ENCODE assay signal across 8 cellular contexts in genomic region chr4:2009651-2010233, GRCh38. TPM values are rescaled to one million over a fixed set of nuclear protein-coding genes. Genes with fewer than 3 reads are reported as not detected.
DNase-seq lines count a peak whose midpoint lies in the region; ATAC-seq, FAIRE-seq and TF ChIP-seq lines count a peak whose summit lies in the region.

No MANE protein-coding gene starts in this region.

- peak overlapping the region; percentile 91 to 97 (median 94) for H3K27ac ChIP-seq in Peyer's patch
- H3K27ac ChIP-seq in tibial artery, result peak overlapping the region; percentile 96 to 97

- H3K4me3 Mint-ChIP-seq in neural crest cell, result peak overlapping the region; percentile 82

- peak; percentile 7 for DNase-seq in GM12864 (ENCODE audit: low read depth)
- peak; percentile 59 for DNase-seq in HTR-8/SVneo (ENCODE audit: insufficient read length, low spot score)
- DNase-seq in Peyer's patch, result peak; percentile 48 to 82 (median 80)
- peak; percentile 50 for DNase-seq in activated gamma-delta T cell treated with Interleukin-2 at 50 U/mL for 16 hours
- DNase-seq in foreskin fibroblast, result peak; percentile 62 to 86
- DNase-seq in neural crest cell (ENCODE audit: low read depth, low spot score), result peak; percentile 64
- peak; percentile 47 to 69 for DNase-seq in tibial artery

- H3K9me3 Mint-ChIP-seq in neural crest cell, result no peaks in the 10 kb centered on the region

- H3K4me1 ChIP-seq in Peyer's patch (peaks cover 0 to 14% (median 7%) of the 10 kb centered on the region in 4 donors), tibial artery (peaks cover 0 to 35% (median 18%) of the 10 kb centered on the region in 4 donors)

- intact Hi-C loops in tibial artery (cut with DNase I; ENCODE audit: low total_unique reads), result loop anchor here (10.0 kb wide), 2 partner anchors 135 to 255 kb away; partner anchors contain the start of genes MXD4 and NSD2

- peak overlapping the region; percentile 79 for H3K4me3 ChIP-seq in GM12864 (ENCODE audit: low read depth, low read length)
- H3K4me3 ChIP-seq in Peyer's patch, result peak overlapping the region; percentile 64 to 94 (median 92)
- H3K4me3 ChIP-seq in foreskin fibroblast (ENCODE audit: low read depth in 1 of 2, low read length in 2 of 2), result peak overlapping the region; percentile 85 to 92
- peak overlapping the region; percentile 87 to 89 for H3K4me3 ChIP-seq in tibial artery

- H3K27ac Mint-ChIP-seq in neural crest cell (ENCODE audit: unreplicated experiment), result peak overlapping the region; percentile 39

- TF ChIP-seq CTCF in GM12864 (IDR thresholded peaks at IDR 0.05; ENCODE audit: low read depth, low read length, missing control alignments) (no peak), Peyer's patch (IDR thresholded peaks at IDR 0.05) (peak in 4 of 6 experiments; percentile 13 to 59 (median 56)), foreskin fibroblast (IDR thresholded peaks at IDR 0.05; ENCODE audit: low read depth, low read length) (no peak), neural crest cell (conservative IDR thresholded peaks at IDR 0.05) (peak; percentile 58), tibial artery (IDR thresholded peaks at IDR 0.05) (peak in 1 of 2 experiments; percentile 10)

- FAIRE-seq in HTR-8/SVneo (lab: Jason Lieb, UNC), result no peak

- H3K36me3 Mint-ChIP-seq in neural crest cell (ENCODE audit: low read depth), result peaks cover 4% of the 10 kb centered on the region

- no peak for ATAC-seq in GM21360 (IDR thresholded peaks at IDR 0.05; ENCODE audit: unreplicated experiment)

- H3K9me3 ChIP-seq in Peyer's patch (no peaks in the 10 kb centered on the region), tibial artery (no peaks in the 10 kb centered on the region)

- H3K27me3 Mint-ChIP-seq in neural crest cell (ENCODE audit: low read depth), result no peaks in the 10 kb centered on the region

- H3K4me1 Mint-ChIP-seq in neural crest cell, result peaks cover 25% of the 10 kb centered on the region

- no peak for TF ChIP-seq POLR2A in Peyer's patch (IDR thresholded peaks at IDR 0.05)

- no peaks in the 10 kb centered on the region for H3K27me3 ChIP-seq in Peyer's patch
- H3K27me3 ChIP-seq in tibial artery, result no peaks in the 10 kb centered on the region

- H3K36me3 ChIP-seq in Peyer's patch, result no peaks in the 10 kb centered on the region
- H3K36me3 ChIP-seq in tibial artery, result peaks cover 0 to 13% (median 3%) of the 10 kb centered on the region in 3 donors

RNA-seq across cellular contexts. Expression of gene NELFA, which starts 1.0 kb away (rescaled TPM):
- total RNA-seq in Peyer's patch (10 to 100 TPM; 27.7 to 56.9 (median 42.8) TPM), neural crest cell (54.3 and 55.2 TPM in 2 replicates)

RNA-seq across cellular contexts. Expression of gene NAT8L, which starts 49.4 kb away (rescaled TPM):
- total RNA-seq in Peyer's patch (under 1 TPM in 1 of 4 donors, not detected in 3; 0.27 TPM), neural crest cell (18.8 and 19.5 TPM in 2 replicates)

Comparison
In these comparisons a context has a peak if more than half of its experiments do, and no peak if none do; other contexts are left out.
1. DNase-seq: peak in every context shown above with its lines; median percentile 80 in Peyer's patch; 74 in foreskin fibroblast; 64 in neural crest cell; 59 in HTR-8/SVneo; 58 in tibial artery; 50 in activated gamma-delta T cell treated with Interleukin-2 at 50 U/mL for 16 hours; 7 in GM12864.
2. CTCF ChIP-seq: peak in Peyer's patch (4 of 6) and neural crest cell (single experiment); none in GM12864 (single experiment) and foreskin fibroblast (single experiment).
3. RNA of gene NAT8L, which starts 49.4 kb away (total RNA-seq): 18.8 to 19.5 TPM in neural crest cell; 0.27 TPM in Peyer's patch; every median in the first group is over 10 times any median in the second.
4. Peak in every context shown above with its lines, with median percentiles within 50 percentile points of each other: H3K4me3 ChIP-seq.